In the genomic region with DNA sequence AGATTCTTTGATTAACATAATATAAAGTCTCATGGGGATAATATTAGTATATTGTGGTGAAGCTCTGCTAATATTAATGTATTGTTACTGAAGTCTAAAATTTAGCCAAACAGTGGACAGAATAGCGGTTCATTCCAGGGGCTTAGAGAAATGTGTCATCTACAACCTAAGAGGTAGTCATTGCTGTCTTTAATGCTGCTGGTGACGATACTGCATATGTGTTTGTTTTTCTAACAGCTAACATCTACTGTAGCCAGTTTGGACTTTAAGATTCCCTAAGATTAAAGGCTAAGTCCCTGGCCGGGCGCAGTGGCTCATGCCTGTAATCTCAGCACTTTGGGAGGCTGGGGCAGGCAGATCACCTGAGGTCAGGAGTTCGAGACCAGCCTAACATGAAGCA, we compare ENCODE assay signal across 21 cellular contexts.
"Had no signal": no experiment of that assay in that cellular context is flagged by ENCODE, and none has a peak within 500 bp of the region (broad histone marks: within the 10 kb centered on the region; RNA-seq: fewer than 3 reads in every experiment).

No MANE protein-coding gene starts in this region.

- H3K36me3 Mint-ChIP-seq: WTC11 had no signal

- H3K4me3 Mint-ChIP-seq: activated naive CD8-positive, alpha-beta T cell treated with anti-CD3 and anti-CD28 coated beads for 36 hours; WTC11 had no signal

- H3K9me3 Mint-ChIP-seq: central memory CD8-positive, alpha-beta T cell; WTC11 had no signal

- H3K4me1 Mint-ChIP-seq: WTC11 had no signal

- H3K27ac ChIP-seq: breast epithelium, dorsolateral prefrontal cortex, esophagus muscularis mucosa, gastrocnemius medialis, testis, vagina had no signal

- H3K36me3 ChIP-seq: breast epithelium, vagina had no signal

- H3K9me3 ChIP-seq: breast epithelium, esophagus muscularis mucosa, gastrocnemius medialis, mucosa of descending colon, testis, vagina had no signal

- H3K4me1 ChIP-seq: breast epithelium had no signal

- H3K27ac Mint-ChIP-seq: activated naive CD8-positive, alpha-beta T cell treated with anti-CD3 and anti-CD28 coated beads for 36 hours; WTC11 had no signal

- DNase-seq: activated CD4-positive, alpha-beta T cell treated with anti-CD3 and anti-CD28 coated beads, Interleukin-2, amount 50 U/mL, for 48 hours; activated naive CD4-positive, alpha-beta T cell treated with Interleukin-2 at 50 U/mL for 16 hours; activated naive CD8-positive, alpha-beta T cell treated with anti-CD3 and anti-CD28 coated beads for 36 hours; activated T-cell treated with anti-CD3 and anti-CD28 coated beads, Interleukin-2, amount 50 U/mL, for 48 hours; amniotic stem cell; dorsolateral prefrontal cortex; gastrocnemius medialis; hippocampal formation; islet precursor cell; left colon; mesenchymal stem cell; mucosa of descending colon; stimulated activated CD4-positive, alpha-beta T cell treated with anti-CD3 and anti-CD28 coated beads, Interleukin-2, amount 100 ng/mL, for 48 hours; stimulated activated CD8-positive, alpha-beta memory T cell treated with anti-CD3 and anti-CD28 coated beads, Interleukin-4, amount 100 ng/mL, for 48 hours; testis; trophoblast cell had no signal

- H3K27me3 Mint-ChIP-seq: activated naive CD8-positive, alpha-beta T cell treated with anti-CD3 and anti-CD28 coated beads for 36 hours; central memory CD8-positive, alpha-beta T cell had no signal

- H3K27me3 ChIP-seq: breast epithelium, dorsolateral prefrontal cortex, esophagus muscularis mucosa, gastrocnemius medialis, testis, vagina had no signal

- ATAC-seq: gastrocnemius medialis, left colon, mucosa of descending colon, WTC11 had no signal

- H3K4me3 ChIP-seq: breast epithelium, dorsolateral prefrontal cortex, esophagus muscularis mucosa, gastrocnemius medialis, mucosa of descending colon, testis, vagina had no signal
